Comparison of ENCODE assay signal across 16 cellular contexts in genomic region chr18:10792181-10792580, GRCh38.
A peak's percentile ranks its signal among the peaks of the same experiment; 100 is the strongest.
DNase-seq lines count a peak whose midpoint lies in the region; ATAC-seq and TF ChIP-seq lines count a peak whose summit lies in the region.
"Had no signal": no experiment of that assay in that cellular context is flagged by ENCODE, and none has a peak within 500 bp of the region (broad histone marks: within the 10 kb centered on the region; RNA-seq: fewer than 3 reads in every experiment).

No MANE protein-coding gene starts in this region.

- no peak overlapping the region for H3K27ac Mint-ChIP-seq in stimulated activated naive CD8-positive, alpha-beta T cell treated with anti-CD3 and anti-CD28 coated beads, Interleukin-15, amount 100 ng/mL, for 72 hours

- peaks cover 19% of the 10 kb centered on the region for H3K27me3 Mint-ChIP-seq in stimulated activated naive CD8-positive, alpha-beta T cell treated with anti-CD3 and anti-CD28 coated beads, Interleukin-15, amount 100 ng/mL, for 72 hours

- no peak for ATAC-seq in stimulated activated naive CD8-positive, alpha-beta T cell treated with anti-CD3 and anti-CD28 coated beads, Interleukin-15, amount 100 ng/mL, for 72 hours
- ATAC-seq in foreskin keratinocyte: no peak
- ATAC-seq in HG02840 (IDR thresholded peaks at IDR 0.05; ENCODE audit: low FRiP score, unreplicated experiment): no peak

- H3K4me1 ChIP-seq in foreskin keratinocyte: no peaks in the 10 kb centered on the region
- H3K4me1 ChIP-seq: SJCRH30 had no signal

- no peaks in the 10 kb centered on the region for H3K27me3 ChIP-seq in foreskin keratinocyte
- H3K27me3 ChIP-seq: SJCRH30 had no signal

- no peak overlapping the region for H3K4me3 Mint-ChIP-seq in stimulated activated naive CD8-positive, alpha-beta T cell treated with anti-CD3 and anti-CD28 coated beads, Interleukin-15, amount 100 ng/mL, for 72 hours

- no peak overlapping the region for H3K4me3 ChIP-seq in fibroblast of villous mesenchyme (ENCODE audit: low read depth, low read length)
- H3K4me3 ChIP-seq: SJCRH30 had no signal

- H3K9me3 Mint-ChIP-seq in stimulated activated naive CD8-positive, alpha-beta T cell treated with anti-CD3 and anti-CD28 coated beads, Interleukin-15, amount 100 ng/mL, for 72 hours: no peaks in the 10 kb centered on the region

- TF ChIP-seq CTCF in fibroblast of villous mesenchyme (IDR thresholded peaks at IDR 0.05; ENCODE audit: insufficient read depth, low read depth, low read length) (no peak), foreskin keratinocyte (conservative IDR thresholded peaks at IDR 0.05) (no peak)

- DNase-seq in GF-D8 (lab: John Stamatoyannopoulos, UW) (peak; percentile 20), NOMO-1 treated with DMSO at 0.1 percent for 48 hours (lab: John Stamatoyannopoulos, UW; ENCODE audit: unreplicated experiment) (peak; percentile 89), SKM-1 treated with dmso at 0.1 percent for 144 hours (lab: John Stamatoyannopoulos, UW; ENCODE audit: unreplicated experiment) (peak; percentile 76), fibroblast of villous mesenchyme (ENCODE audit: low read depth) (peak; percentile 53), Ammon's horn (ENCODE audit: low spot score) (no peak), foreskin keratinocyte (no peak)
- DNase-seq in stimulated activated naive CD8-positive, alpha-beta T cell treated with anti-CD3 and anti-CD28 coated beads, Interleukin-15, amount 100 ng/mL, for 72 hours: no peak
- DNase-seq: C1 segment of cervical spinal cord, COR-L47, MM.1S, NCI-H1436, NCI-H2029, NCI-H524, SJCRH30, T-helper 1 cell had no signal

- no peak overlapping the region for H3K27ac ChIP-seq in foreskin keratinocyte
- H3K27ac ChIP-seq: SJCRH30 had no signal

- H3K4me1 Mint-ChIP-seq in stimulated activated naive CD8-positive, alpha-beta T cell treated with anti-CD3 and anti-CD28 coated beads, Interleukin-15, amount 100 ng/mL, for 72 hours: peaks cover 1% of the 10 kb centered on the region

Comparison
In these comparisons a context has a peak if more than half of its experiments do, and no peak if none do; other contexts are left out.
1. DNase-seq: peak in GF-D8 (single experiment), NOMO-1 treated with DMSO at 0.1 percent for 48 hours (single experiment), SKM-1 treated with dmso at 0.1 percent for 144 hours (single experiment) and fibroblast of villous mesenchyme (single experiment); none in Ammon's horn (single experiment), stimulated activated naive CD8-positive, alpha-beta T cell treated with anti-CD3 and anti-CD28 coated beads, Interleukin-15, amount 100 ng/mL, for 72 hours (0 of 2) and foreskin keratinocyte (0 of 2).